In genomic region chr17:81961087-81961514, GRCh38 we compare ENCODE assay signal across 9 cellular contexts. TPM values are rescaled to one million over a fixed set of nuclear protein-coding genes. Genes with fewer than 3 reads are reported as not detected.
A peak's percentile ranks its signal among the peaks of the same experiment; 100 is the strongest.
DNase-seq lines count a peak whose midpoint lies in the region; ATAC-seq and TF ChIP-seq lines count a peak whose summit lies in the region.
"Had no signal": no experiment of that assay in that cellular context is flagged by ENCODE, and none has a peak within 500 bp of the region (broad histone marks: within the 10 kb centered on the region; RNA-seq: fewer than 3 reads in every experiment).

TSS of gene NOTUM (minus strand) at chr17:81961187. CDS start at chr17:81960909, 278 bp downstream.

- POLR2A ChIA-PET in OCI-LY7 (lab: Charles Lee): no interaction called here

- H3K36me3 Mint-ChIP-seq in stimulated activated effector memory CD8-positive, alpha-beta T cell treated with anti-CD3 and anti-CD28 coated beads, Interleukin-12 subunit alpha, Interleukin-12 subunit beta, amount 100 ng/mL, for 72 hours: peaks cover 6% of the 10 kb centered on the region

- peak within 1 kb of the TSS; percentile 58 for H3K4me3 ChIP-seq in OCI-LY7 (ENCODE audit: low read depth, low read length, poor library complexity, severe bottlenecking)

- CTCF ChIA-PET in OCI-LY7 (lab: Charles Lee; ENCODE audit: unreplicated experiment): no interaction called here

- no peak for ATAC-seq in stimulated activated effector memory CD8-positive, alpha-beta T cell treated with anti-CD3 and anti-CD28 coated beads, Interleukin-12 subunit alpha, Interleukin-12 subunit beta, amount 100 ng/mL, for 72 hours
- no peak for ATAC-seq in GM21390 (IDR thresholded peaks at IDR 0.05; ENCODE audit: unreplicated experiment)
- no peak for ATAC-seq in GM18511 (IDR thresholded peaks at IDR 0.05; ENCODE audit: unreplicated experiment)

- H3K79me2 ChIP-seq in OCI-LY7 (ENCODE audit: insufficient read depth, low read depth, low read length): no peaks in the 10 kb centered on the region

- peak within 1 kb of the TSS; percentile 61 for H3K4me2 ChIP-seq in OCI-LY7 (ENCODE audit: low read length)

- H3K9me3 ChIP-seq in OCI-LY7 (ENCODE audit: low read length): no peaks in the 10 kb centered on the region

- no TSS peak for BruUV-seq in OCI-LY7 (replicated peaks; lab: Mats Ljungman, UMichigan)

- peak; percentile 40; the same call in 1 of the 2 replicates for TF ChIP-seq CTCF in OCI-LY7 (conservative IDR thresholded peaks at IDR 0.05; ENCODE audit: low read length)

- no peak within 1 kb of the TSS for H3K27ac Mint-ChIP-seq in stimulated activated effector memory CD8-positive, alpha-beta T cell treated with anti-CD3 and anti-CD28 coated beads, Interleukin-12 subunit alpha, Interleukin-12 subunit beta, amount 100 ng/mL, for 72 hours

- peaks cover 9% of the 10 kb centered on the region for H3K4me1 Mint-ChIP-seq in stimulated activated effector memory CD8-positive, alpha-beta T cell treated with anti-CD3 and anti-CD28 coated beads, Interleukin-12 subunit alpha, Interleukin-12 subunit beta, amount 100 ng/mL, for 72 hours

- DNase-seq in NCI-H524 (lab: John Stamatoyannopoulos, UW) (peak; percentile 39 to 64), NCI-H524 treated with DMSO at 0.1 percent for 48 hours (lab: John Stamatoyannopoulos, UW) (no peak), OCI-LY7 (ENCODE audit: low spot score) (peak; percentile 39), fibroblast of peridontal ligament (ENCODE audit: extremely low read depth) (peak; percentile 6), GDM1 (lab: John Stamatoyannopoulos, UW) (no peak)
- DNase-seq in stimulated activated effector memory CD8-positive, alpha-beta T cell treated with anti-CD3 and anti-CD28 coated beads, Interleukin-12 subunit alpha, Interleukin-12 subunit beta, amount 100 ng/mL, for 72 hours (ENCODE audit: low spot score in 2 of 2): no peak

- peak within 1 kb of the TSS; percentile 22 for H3K4me3 Mint-ChIP-seq in stimulated activated effector memory CD8-positive, alpha-beta T cell treated with anti-CD3 and anti-CD28 coated beads, Interleukin-12 subunit alpha, Interleukin-12 subunit beta, amount 100 ng/mL, for 72 hours

- no peaks in the 10 kb centered on the region for H3K9me2 ChIP-seq in OCI-LY7 (ENCODE audit: insufficient read depth, low read length)

- peaks cover 11% of the 10 kb centered on the region for H3K4me1 ChIP-seq in OCI-LY7 (ENCODE audit: insufficient read depth, low read length, poor library complexity, severe bottlenecking)

- intact Hi-C loops in OCI-LY7 (cut with micrococcal nuclease; ENCODE audit: unreplicated experiment): no loop called here

- H4K20me1 ChIP-seq in OCI-LY7 (ENCODE audit: insufficient read depth, low read length): no peaks in the 10 kb centered on the region

- H3K9me3 Mint-ChIP-seq in stimulated activated effector memory CD8-positive, alpha-beta T cell treated with anti-CD3 and anti-CD28 coated beads, Interleukin-12 subunit alpha, Interleukin-12 subunit beta, amount 100 ng/mL, for 72 hours: no peaks in the 10 kb centered on the region

- no peak within 1 kb of the TSS for H3K27ac ChIP-seq in OCI-LY7 (ENCODE audit: low read depth, low read length, poor library complexity, severe bottlenecking)

- H2AFZ ChIP-seq in OCI-LY7 (ENCODE audit: low read length): peak within 1 kb of the TSS; percentile 71

- no peaks in the 10 kb centered on the region for H3K36me3 ChIP-seq in OCI-LY7 (ENCODE audit: insufficient read depth, low read length)

RNA-seq across cellular contexts. Expression of gene NOTUM, which starts in this region (rescaled TPM):
- total RNA-seq in OCI-LY7 (2014; rRNA removed; shearing (Covaris generic)): 3.6 and 4.4 TPM in 2 replicates
- 0.88 and 1.9 TPM in 2 replicates for total RNA-seq in OCI-LY7 (2022)
- total RNA-seq: glomerular endothelial cell had no signal

Comparison
In these comparisons a context has a peak if more than half of its experiments do, and no peak if none do; other contexts are left out.
1. DNase-seq: peak in NCI-H524 (2 of 2), OCI-LY7 (single experiment) and fibroblast of peridontal ligament (single experiment); none in NCI-H524 treated with DMSO at 0.1 percent for 48 hours (single experiment), stimulated activated effector memory CD8-positive, alpha-beta T cell treated with anti-CD3 and anti-CD28 coated beads, Interleukin-12 subunit alpha, Interleukin-12 subunit beta, amount 100 ng/mL, for 72 hours (0 of 2) and GDM1 (single experiment).